Comparison of ENCODE assay signal across 1 cellular context in the genomic region with DNA sequence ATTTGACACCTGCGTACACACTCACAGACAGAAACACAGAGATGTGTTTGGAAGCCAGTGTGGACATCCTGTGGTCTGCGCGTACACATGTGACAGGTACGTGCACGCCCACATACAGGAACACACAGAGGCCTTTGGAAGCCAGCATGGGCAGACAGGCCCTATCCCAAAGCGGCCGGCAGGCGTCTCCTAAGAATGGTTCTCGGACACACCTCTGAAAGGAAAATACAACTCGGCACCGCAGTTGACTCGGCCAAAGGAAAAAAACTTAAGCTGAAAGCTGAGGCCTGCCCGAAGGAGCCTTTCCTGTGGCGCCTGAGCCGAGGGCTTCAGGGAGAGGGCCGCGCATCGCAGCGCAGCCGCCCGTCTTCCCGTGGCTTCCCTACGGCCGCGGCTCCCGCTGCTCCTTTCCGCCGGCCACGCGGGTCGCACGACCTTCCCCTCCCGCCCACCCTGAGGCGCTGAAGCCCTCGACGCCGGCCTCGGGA.
TF ChIP-seq lines count a peak whose summit lies in the region.

No MANE protein-coding gene starts in this region.

TF ChIP-seq in HepG2, 621 proteins besides CTCF, POLR2A, EP300 and RAD21 (continued from another document and continues in another):
- TF ChIP-seq, protein P1, sequence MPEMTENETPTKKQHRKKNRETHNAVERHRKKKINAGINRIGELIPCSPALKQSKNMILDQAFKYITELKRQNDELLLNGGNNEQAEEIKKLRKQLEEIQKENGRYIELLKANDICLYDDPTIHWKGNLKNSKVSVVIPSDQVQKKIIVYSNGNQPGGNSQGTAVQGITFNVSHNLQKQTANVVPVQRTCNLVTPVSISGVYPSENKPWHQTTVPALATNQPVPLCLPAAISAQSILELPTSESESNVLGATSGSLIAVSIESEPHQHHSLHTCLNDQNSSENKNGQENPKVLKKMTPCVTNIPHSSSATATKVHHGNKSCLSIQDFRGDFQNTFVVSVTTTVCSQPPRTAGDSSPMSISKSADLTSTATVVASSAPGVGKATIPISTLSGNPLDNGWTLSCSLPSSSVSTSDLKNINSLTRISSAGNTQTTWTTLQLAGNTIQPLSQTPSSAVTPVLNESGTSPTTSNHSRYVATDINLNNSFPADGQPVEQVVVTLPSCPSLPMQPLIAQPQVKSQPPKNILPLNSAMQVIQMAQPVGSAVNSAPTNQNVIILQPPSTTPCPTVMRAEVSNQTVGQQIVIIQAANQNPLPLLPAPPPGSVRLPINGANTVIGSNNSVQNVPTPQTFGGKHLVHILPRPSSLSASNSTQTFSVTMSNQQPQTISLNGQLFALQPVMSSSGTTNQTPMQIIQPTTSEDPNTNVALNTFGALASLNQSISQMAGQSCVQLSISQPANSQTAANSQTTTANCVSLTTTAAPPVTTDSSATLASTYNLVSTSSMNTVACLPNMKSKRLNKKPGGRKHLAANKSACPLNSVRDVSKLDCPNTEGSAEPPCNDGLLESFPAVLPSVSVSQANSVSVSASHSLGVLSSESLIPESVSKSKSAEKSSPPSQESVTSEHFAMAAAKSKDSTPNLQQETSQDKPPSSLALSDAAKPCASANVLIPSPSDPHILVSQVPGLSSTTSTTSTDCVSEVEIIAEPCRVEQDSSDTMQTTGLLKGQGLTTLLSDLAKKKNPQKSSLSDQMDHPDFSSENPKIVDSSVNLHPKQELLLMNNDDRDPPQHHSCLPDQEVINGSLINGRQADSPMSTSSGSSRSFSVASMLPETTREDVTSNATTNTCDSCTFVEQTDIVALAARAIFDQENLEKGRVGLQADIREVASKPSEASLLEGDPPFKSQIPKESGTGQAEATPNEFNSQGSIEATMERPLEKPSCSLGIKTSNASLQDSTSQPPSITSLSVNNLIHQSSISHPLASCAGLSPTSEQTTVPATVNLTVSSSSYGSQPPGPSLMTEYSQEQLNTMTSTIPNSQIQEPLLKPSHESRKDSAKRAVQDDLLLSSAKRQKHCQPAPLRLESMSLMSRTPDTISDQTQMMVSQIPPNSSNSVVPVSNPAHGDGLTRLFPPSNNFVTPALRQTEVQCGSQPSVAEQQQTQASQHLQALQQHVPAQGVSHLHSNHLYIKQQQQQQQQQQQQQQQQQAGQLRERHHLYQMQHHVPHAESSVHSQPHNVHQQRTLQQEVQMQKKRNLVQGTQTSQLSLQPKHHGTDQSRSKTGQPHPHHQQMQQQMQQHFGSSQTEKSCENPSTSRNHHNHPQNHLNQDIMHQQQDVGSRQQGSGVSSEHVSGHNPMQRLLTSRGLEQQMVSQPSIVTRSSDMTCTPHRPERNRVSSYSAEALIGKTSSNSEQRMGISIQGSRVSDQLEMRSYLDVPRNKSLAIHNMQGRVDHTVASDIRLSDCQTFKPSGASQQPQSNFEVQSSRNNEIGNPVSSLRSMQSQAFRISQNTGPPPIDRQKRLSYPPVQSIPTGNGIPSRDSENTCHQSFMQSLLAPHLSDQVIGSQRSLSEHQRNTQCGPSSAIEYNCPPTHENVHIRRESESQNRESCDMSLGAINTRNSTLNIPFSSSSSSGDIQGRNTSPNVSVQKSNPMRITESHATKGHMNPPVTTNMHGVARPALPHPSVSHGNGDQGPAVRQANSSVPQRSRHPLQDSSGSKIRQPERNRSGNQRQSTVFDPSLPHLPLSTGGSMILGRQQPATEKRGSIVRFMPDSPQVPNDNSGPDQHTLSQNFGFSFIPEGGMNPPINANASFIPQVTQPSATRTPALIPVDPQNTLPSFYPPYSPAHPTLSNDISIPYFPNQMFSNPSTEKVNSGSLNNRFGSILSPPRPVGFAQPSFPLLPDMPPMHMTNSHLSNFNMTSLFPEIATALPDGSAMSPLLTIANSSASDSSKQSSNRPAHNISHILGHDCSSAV (CRISPR knock-in tag; IDR thresholded peaks at IDR 0.05; ENCODE audit: borderline replicate concordance) = no peak
- no peak for TF ChIP-seq JARID2 (CRISPR knock-in tag; IDR thresholded peaks at IDR 0.05; ENCODE audit: insufficient replicate concordance)
- no peak for TF ChIP-seq HNRNPK (IDR thresholded peaks at IDR 0.05; ENCODE audit: low read depth, low read length, poor library complexity, severe bottlenecking)
- no peak; the same call in 1 of the 2 replicates for TF ChIP-seq ZNF691 (CRISPR knock-in tag; IDR thresholded peaks at IDR 0.05; ENCODE audit: borderline replicate concordance, low read depth)
- TF ChIP-seq, protein P2, sequence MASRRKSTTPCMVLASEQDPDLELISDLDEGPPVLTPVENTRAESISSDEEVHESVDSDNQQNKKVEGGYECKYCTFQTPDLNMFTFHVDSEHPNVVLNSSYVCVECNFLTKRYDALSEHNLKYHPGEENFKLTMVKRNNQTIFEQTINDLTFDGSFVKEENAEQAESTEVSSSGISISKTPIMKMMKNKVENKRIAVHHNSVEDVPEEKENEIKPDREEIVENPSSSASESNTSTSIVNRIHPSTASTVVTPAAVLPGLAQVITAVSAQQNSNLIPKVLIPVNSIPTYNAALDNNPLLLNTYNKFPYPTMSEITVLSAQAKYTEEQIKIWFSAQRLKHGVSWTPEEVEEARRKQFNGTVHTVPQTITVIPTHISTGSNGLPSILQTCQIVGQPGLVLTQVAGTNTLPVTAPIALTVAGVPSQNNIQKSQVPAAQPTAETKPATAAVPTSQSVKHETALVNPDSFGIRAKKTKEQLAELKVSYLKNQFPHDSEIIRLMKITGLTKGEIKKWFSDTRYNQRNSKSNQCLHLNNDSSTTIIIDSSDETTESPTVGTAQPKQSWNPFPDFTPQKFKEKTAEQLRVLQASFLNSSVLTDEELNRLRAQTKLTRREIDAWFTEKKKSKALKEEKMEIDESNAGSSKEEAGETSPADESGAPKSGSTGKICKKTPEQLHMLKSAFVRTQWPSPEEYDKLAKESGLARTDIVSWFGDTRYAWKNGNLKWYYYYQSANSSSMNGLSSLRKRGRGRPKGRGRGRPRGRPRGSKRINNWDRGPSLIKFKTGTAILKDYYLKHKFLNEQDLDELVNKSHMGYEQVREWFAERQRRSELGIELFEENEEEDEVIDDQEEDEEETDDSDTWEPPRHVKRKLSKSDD (CRISPR knock-in tag; IDR thresholded peaks at IDR 0.05; ENCODE audit: low read depth) = no peak
- TF ChIP-seq, protein P3, sequence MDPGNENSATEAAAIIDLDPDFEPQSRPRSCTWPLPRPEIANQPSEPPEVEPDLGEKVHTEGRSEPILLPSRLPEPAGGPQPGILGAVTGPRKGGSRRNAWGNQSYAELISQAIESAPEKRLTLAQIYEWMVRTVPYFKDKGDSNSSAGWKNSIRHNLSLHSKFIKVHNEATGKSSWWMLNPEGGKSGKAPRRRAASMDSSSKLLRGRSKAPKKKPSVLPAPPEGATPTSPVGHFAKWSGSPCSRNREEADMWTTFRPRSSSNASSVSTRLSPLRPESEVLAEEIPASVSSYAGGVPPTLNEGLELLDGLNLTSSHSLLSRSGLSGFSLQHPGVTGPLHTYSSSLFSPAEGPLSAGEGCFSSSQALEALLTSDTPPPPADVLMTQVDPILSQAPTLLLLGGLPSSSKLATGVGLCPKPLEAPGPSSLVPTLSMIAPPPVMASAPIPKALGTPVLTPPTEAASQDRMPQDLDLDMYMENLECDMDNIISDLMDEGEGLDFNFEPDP (CRISPR knock-in tag; conservative IDR thresholded peaks at IDR 0.05) = no peak
- TF ChIP-seq, protein P4, sequence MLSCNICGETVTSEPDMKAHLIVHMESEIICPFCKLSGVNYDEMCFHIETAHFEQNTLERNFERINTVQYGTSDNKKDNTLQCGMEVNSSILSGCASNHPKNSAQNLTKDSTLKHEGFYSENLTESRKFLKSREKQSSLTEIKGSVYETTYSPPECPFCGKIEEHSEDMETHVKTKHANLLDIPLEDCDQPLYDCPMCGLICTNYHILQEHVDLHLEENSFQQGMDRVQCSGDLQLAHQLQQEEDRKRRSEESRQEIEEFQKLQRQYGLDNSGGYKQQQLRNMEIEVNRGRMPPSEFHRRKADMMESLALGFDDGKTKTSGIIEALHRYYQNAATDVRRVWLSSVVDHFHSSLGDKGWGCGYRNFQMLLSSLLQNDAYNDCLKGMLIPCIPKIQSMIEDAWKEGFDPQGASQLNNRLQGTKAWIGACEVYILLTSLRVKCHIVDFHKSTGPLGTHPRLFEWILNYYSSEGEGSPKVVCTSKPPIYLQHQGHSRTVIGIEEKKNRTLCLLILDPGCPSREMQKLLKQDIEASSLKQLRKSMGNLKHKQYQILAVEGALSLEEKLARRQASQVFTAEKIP (CRISPR knock-in tag; IDR thresholded peaks at IDR 0.05; ENCODE audit: borderline replicate concordance) = no peak
- TF ChIP-seq NFE2L1 (CRISPR knock-in tag; IDR thresholded peaks at IDR 0.05; ENCODE audit: borderline replicate concordance) = no peak
- no peak for TF ChIP-seq FOXP4 (CRISPR knock-in tag; IDR thresholded peaks at IDR 0.05)
- TF ChIP-seq HDAC6 (IDR thresholded peaks at IDR 0.05; ENCODE audit: low read depth, low read length) = no peak
- no peak for TF ChIP-seq ZMAT3 (CRISPR knock-in tag; conservative IDR thresholded peaks at IDR 0.05)
- TF ChIP-seq ZNF317 (CRISPR knock-in tag; IDR thresholded peaks at IDR 0.05) = 0 out of 2 replicates have a peak, but pooled peaks have one; percentile 53
- no peak for TF ChIP-seq ZSCAN22 (CRISPR knock-in tag; IDR thresholded peaks at IDR 0.05)
- no peak for TF ChIP-seq TOPORS (CRISPR knock-in tag; IDR thresholded peaks at IDR 0.05)
- TF ChIP-seq ZNF530 (CRISPR knock-in tag; IDR thresholded peaks at IDR 0.05; ENCODE audit: low read depth) = no peak
- TF ChIP-seq HNF4A (CRISPR knock-in tag; IDR thresholded peaks at IDR 0.05) = no peak
- no peak for TF ChIP-seq HCFC1 (IDR thresholded peaks at IDR 0.05; ENCODE audit: low read depth, low read length)
- TF ChIP-seq SIX1 (CRISPR knock-in tag; IDR thresholded peaks at IDR 0.05; ENCODE audit: borderline replicate concordance) = no peak
- no peak for TF ChIP-seq GZF1 (CRISPR knock-in tag; IDR thresholded peaks at IDR 0.05)
- TF ChIP-seq ZNF101 (CRISPR knock-in tag; IDR thresholded peaks at IDR 0.05; ENCODE audit: borderline replicate concordance, low read depth) = no peak
- no peak for TF ChIP-seq ZNF670 (CRISPR knock-in tag; IDR thresholded peaks at IDR 0.05; ENCODE audit: borderline replicate concordance)
- peak; percentile 43; the same call in 1 of the 2 replicates for TF ChIP-seq ZNF362 (CRISPR knock-in tag; IDR thresholded peaks at IDR 0.05; ENCODE audit: borderline replicate concordance)
- no peak for TF ChIP-seq MAZ (IDR thresholded peaks at IDR 0.05; ENCODE audit: borderline replicate concordance, low read depth, low read length)
- no peak for TF ChIP-seq MAZ (CRISPR knock-in tag; IDR thresholded peaks at IDR 0.05; ENCODE audit: low read depth)
- no peak for TF ChIP-seq RFX5 (IDR thresholded peaks at IDR 0.05; ENCODE audit: low read depth, low read length)
- 0 out of 2 replicates have a peak, but pooled peaks have one; percentile 31 for TF ChIP-seq ZNF747 (CRISPR knock-in tag; IDR thresholded peaks at IDR 0.05; ENCODE audit: borderline replicate concordance)
- TF ChIP-seq HIVEP1 (CRISPR knock-in tag; IDR thresholded peaks at IDR 0.05) = 0 out of 2 replicates have a peak, but pooled peaks have one; percentile 16
- TF ChIP-seq ZNF296 (CRISPR knock-in tag; conservative IDR thresholded peaks at IDR 0.05) = no peak; the same call in 1 of the 2 replicates
- no peak for TF ChIP-seq ZNF33B (CRISPR knock-in tag; IDR thresholded peaks at IDR 0.05)
- TF ChIP-seq ZFP90 (CRISPR knock-in tag; IDR thresholded peaks at IDR 0.05; ENCODE audit: borderline replicate concordance) = no peak
- TF ChIP-seq MAFK (conservative IDR thresholded peaks at IDR 0.05 in 1 of 2, IDR thresholded peaks at IDR 0.05 in 1 of 2; ENCODE audit: low read length in 2 of 2) = no peak
- no peak for TF ChIP-seq ZNF121 (CRISPR knock-in tag; IDR thresholded peaks at IDR 0.05)
- TF ChIP-seq, protein P5, sequence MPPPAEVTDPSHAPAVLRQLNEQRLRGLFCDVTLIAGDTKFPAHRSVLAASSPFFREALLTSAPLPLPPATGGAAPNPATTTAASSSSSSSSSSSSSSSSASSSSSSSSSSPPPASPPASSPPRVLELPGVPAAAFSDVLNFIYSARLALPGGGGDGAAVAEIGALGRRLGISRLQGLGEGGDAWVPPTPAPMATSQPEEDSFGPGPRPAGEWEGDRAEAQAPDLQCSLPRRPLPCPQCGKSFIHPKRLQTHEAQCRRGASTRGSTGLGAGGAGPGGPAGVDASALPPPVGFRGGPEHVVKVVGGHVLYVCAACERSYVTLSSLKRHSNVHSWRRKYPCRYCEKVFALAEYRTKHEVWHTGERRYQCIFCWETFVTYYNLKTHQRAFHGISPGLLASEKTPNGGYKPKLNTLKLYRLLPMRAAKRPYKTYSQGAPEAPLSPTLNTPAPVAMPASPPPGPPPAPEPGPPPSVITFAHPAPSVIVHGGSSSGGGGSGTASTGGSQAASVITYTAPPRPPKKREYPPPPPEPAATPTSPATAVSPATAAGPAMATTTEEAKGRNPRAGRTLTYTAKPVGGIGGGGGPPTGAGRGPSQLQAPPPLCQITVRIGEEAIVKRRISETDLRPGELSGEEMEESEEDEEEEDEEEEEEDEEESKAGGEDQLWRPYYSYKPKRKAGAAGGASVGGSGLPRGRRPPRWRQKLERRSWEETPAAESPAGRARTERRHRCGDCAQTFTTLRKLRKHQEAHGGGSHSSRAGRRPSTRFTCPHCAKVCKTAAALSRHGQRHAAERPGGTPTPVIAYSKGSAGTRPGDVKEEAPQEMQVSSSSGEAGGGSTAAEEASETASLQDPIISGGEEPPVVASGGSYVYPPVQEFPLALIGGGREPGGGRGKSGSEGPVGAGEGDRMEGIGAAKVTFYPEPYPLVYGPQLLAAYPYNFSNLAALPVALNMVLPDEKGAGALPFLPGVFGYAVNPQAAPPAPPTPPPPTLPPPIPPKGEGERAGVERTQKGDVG (CRISPR knock-in tag; IDR thresholded peaks at IDR 0.05; ENCODE audit: borderline replicate concordance) = no peak
- no peak for TF ChIP-seq ZSCAN29 (CRISPR knock-in tag; conservative IDR thresholded peaks at IDR 0.05)
- no peak for TF ChIP-seq ZBTB1 (CRISPR knock-in tag; IDR thresholded peaks at IDR 0.05; ENCODE audit: borderline replicate concordance)
